25 cellular contexts compared by ENCODE assay signal in the genomic region with DNA sequence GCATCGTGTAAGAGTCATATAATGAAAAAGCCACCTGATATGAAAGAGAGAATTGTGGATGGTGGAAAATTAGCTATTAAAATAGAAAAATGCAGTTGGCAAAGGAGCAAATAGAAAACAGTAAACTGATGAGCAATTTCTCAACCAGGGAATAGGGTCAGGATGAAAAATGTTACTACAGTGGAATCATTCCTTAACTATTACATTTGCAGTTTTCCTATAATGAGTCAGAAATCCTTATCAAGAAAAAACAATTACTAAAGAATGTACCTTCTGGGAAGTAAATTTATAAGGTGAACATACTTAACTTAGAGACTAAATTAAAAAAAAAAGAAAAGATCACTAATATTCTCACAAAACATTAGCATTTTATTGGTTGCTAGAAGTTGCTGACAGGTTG.
DNase-seq lines count a peak whose midpoint lies in the region; ATAC-seq and TF ChIP-seq lines count a peak whose summit lies in the region.
"Had no signal": no experiment of that assay in that cellular context is flagged by ENCODE, and none has a peak within 500 bp of the region (broad histone marks: within the 10 kb centered on the region; RNA-seq: fewer than 3 reads in every experiment).

No MANE protein-coding gene starts in this region.

- H3K4me3 Mint-ChIP-seq in natural killer cell treated with Interleukin-12 subunit alpha and Interleukin-12 subunit beta and Interleukin-15 and Interleukin-18, amount 100 ng/mL, for 72 hours: no peak overlapping the region
- H3K4me3 Mint-ChIP-seq: activated naive CD4-positive, alpha-beta T cell treated with anti-CD3 and anti-CD28 coated beads, Interleukin-2, amount 50 U/mL, for 24 hours; activated T-helper 17 cell treated with anti-CD3 and anti-CD28 coated beads, Interleukin-2, amount 50 U/mL, for 72 hours; central memory CD8-positive, alpha-beta T cell; H9; nephron; T-helper 1 cell treated with Interleukin-12 subunit alpha and Interleukin-12 subunit beta and Interleukin-4 antibody, amounts not matched to agents 30 μg/mL and 1 μg/mL, for 36 hours had no signal

- no peaks in the 10 kb centered on the region for H3K9me3 ChIP-seq in GM23248 (ENCODE audit: low read depth)
- H3K9me3 ChIP-seq in RWPE2 (ENCODE audit: severe bottlenecking): no peaks in the 10 kb centered on the region
- H3K9me3 ChIP-seq: mucosa of descending colon, ovary, spleen had no signal

- H3K4me1 ChIP-seq in GM23248 (ENCODE audit: insufficient read depth): peaks cover 46% of the 10 kb centered on the region
- H3K4me1 ChIP-seq in RWPE2 (ENCODE audit: insufficient read depth, poor library complexity, severe bottlenecking): peaks cover 18% of the 10 kb centered on the region
- H3K4me1 ChIP-seq: spleen had no signal

- H3K36me3 Mint-ChIP-seq in natural killer cell treated with Interleukin-12 subunit alpha and Interleukin-12 subunit beta and Interleukin-15 and Interleukin-18, amount 100 ng/mL, for 72 hours: no peaks in the 10 kb centered on the region
- H3K36me3 Mint-ChIP-seq: activated naive CD4-positive, alpha-beta T cell treated with anti-CD3 and anti-CD28 coated beads, Interleukin-2, amount 50 U/mL, for 24 hours had no signal

- H4K20me1 ChIP-seq in GM23248 (ENCODE audit: insufficient read depth): no peaks in the 10 kb centered on the region

- no peaks in the 10 kb centered on the region for H3K27me3 ChIP-seq in GM23248 (replicated peaks; ENCODE audit: insufficient read depth)
- no peaks in the 10 kb centered on the region for H3K27me3 ChIP-seq in RWPE2 (ENCODE audit: insufficient read depth, poor library complexity, severe bottlenecking)
- H3K27me3 ChIP-seq: ovary, spleen had no signal

- H2AFZ ChIP-seq in GM23248: no peak overlapping the region

- in situ Hi-C loops in GM23248 (cut with MboI): no loop called here

- 43 to 70% methylated on average over 1 of the region's 1 CpG for WGBS in GM23248 (ENCODE audit: low coverage in 1 of 2, low lambda C conversion rate in 2 of 2, missing lambda C conversion rate in 2 of 2), 2 experiments

- peak overlapping the region; percentile 56 for H3K4me2 ChIP-seq in GM23248 (ENCODE audit: unreplicated experiment)

- H3K9me2 ChIP-seq in GM23248 (ENCODE audit: insufficient read depth): no peaks in the 10 kb centered on the region

- peak; percentile 36; the same call in 1 of the 3 replicates for ATAC-seq in RWPE2 (ENCODE audit: low read depth)
- ATAC-seq in natural killer cell treated with Interleukin-12 subunit alpha and Interleukin-12 subunit beta and Interleukin-15 and Interleukin-18, amount 100 ng/mL, for 72 hours: no peak
- ATAC-seq: activated T-helper 17 cell treated with anti-CD3 and anti-CD28 coated beads, Interleukin-2, amount 50 U/mL, for 72 hours; mucosa of descending colon; right cardiac atrium had no signal

- H3F3A ChIP-seq in GM23248 (ENCODE audit: insufficient read depth): peaks cover 35% of the 10 kb centered on the region

- TF ChIP-seq CTCF in RWPE2 (IDR thresholded peaks at IDR 0.05; ENCODE audit: poor library complexity, severe bottlenecking): no peak
- TF ChIP-seq CTCF in fibroblast of mammary gland (conservative IDR thresholded peaks at IDR 0.05; ENCODE audit: control insufficient read depth, insufficient read depth, low read depth, low read length): no peak

- intact Hi-C loops in posterior cingulate gyrus (cut with DNase I): no loop called here

- H3K36me3 ChIP-seq in GM23248 (ENCODE audit: low read depth) (no peaks in the 10 kb centered on the region), RWPE2 (ENCODE audit: low read depth) (no peaks in the 10 kb centered on the region)
- H3K36me3 ChIP-seq: ovary, spleen had no signal

- H3K4me3 ChIP-seq in GM23248: no peak overlapping the region
- H3K4me3 ChIP-seq in RWPE2 (ENCODE audit: severe bottlenecking): no peak overlapping the region
- no peak overlapping the region for H3K4me3 ChIP-seq in fibroblast of mammary gland (ENCODE audit: control insufficient read depth, low read depth, low read length)
- H3K4me3 ChIP-seq: lung, mucosa of descending colon, ovary, spleen had no signal

- peaks cover 3% of the 10 kb centered on the region for H3K9me3 Mint-ChIP-seq in natural killer cell treated with Interleukin-12 subunit alpha and Interleukin-12 subunit beta and Interleukin-15 and Interleukin-18, amount 100 ng/mL, for 72 hours
- H3K9me3 Mint-ChIP-seq: activated naive CD4-positive, alpha-beta T cell treated with anti-CD3 and anti-CD28 coated beads, Interleukin-2, amount 50 U/mL, for 24 hours; H9; nephron; T-helper 1 cell treated with Interleukin-12 subunit alpha and Interleukin-12 subunit beta and Interleukin-4 antibody, amounts not matched to agents 30 μg/mL and 1 μg/mL, for 36 hours had no signal

- H3K27me3 Mint-ChIP-seq in natural killer cell treated with Interleukin-12 subunit alpha and Interleukin-12 subunit beta and Interleukin-15 and Interleukin-18, amount 100 ng/mL, for 72 hours: no peaks in the 10 kb centered on the region
- H3K27me3 Mint-ChIP-seq: activated naive CD4-positive, alpha-beta T cell treated with anti-CD3 and anti-CD28 coated beads, Interleukin-2, amount 50 U/mL, for 24 hours; activated T-helper 17 cell treated with anti-CD3 and anti-CD28 coated beads, Interleukin-2, amount 50 U/mL, for 72 hours; central memory CD8-positive, alpha-beta T cell had no signal

- H3K79me2 ChIP-seq in GM23248 (ENCODE audit: insufficient read depth): no peaks in the 10 kb centered on the region

- H3K27ac ChIP-seq in GM23248 (no peak overlapping the region), RWPE2 (ENCODE audit: poor library complexity, severe bottlenecking) (peak overlapping the region; percentile 18)
- H3K27ac ChIP-seq: ovary, spleen had no signal

- DNase-seq in A172 (ENCODE audit: low spot score): peak; percentile 68
- peak; percentile 55 for DNase-seq in GM23248
- no peak for DNase-seq in RWPE2 (ENCODE audit: low spot score)
- peak; percentile 11 for DNase-seq in fibroblast of mammary gland (ENCODE audit: low read depth)
- DNase-seq in NCI-H748 (lab: John Stamatoyannopoulos, UW; ENCODE audit: unreplicated experiment): no peak
- DNase-seq in posterior cingulate gyrus: no peak
- DNase-seq in natural killer cell treated with Interleukin-12 subunit alpha and Interleukin-12 subunit beta and Interleukin-15 and Interleukin-18, amount 100 ng/mL, for 72 hours (ENCODE audit: low spot score): no peak
- no peak for DNase-seq in NCI-H146 (lab: John Stamatoyannopoulos, UW)
- DNase-seq: activated CD4-positive, alpha-beta T cell treated with anti-CD3 and anti-CD28 coated beads, Interleukin-2, amount 50 U/mL, for 4 hours; aorta; DMS79; H9; KBM-7; mucosa of descending colon; NCI-H2081 treated with DMSO at 0.1 percent for 48 hours; NCI-H345; ovary; right cardiac atrium; spleen had no signal

- no peak overlapping the region for H3K27ac Mint-ChIP-seq in natural killer cell treated with Interleukin-12 subunit alpha and Interleukin-12 subunit beta and Interleukin-15 and Interleukin-18, amount 100 ng/mL, for 72 hours
- H3K27ac Mint-ChIP-seq: activated naive CD4-positive, alpha-beta T cell treated with anti-CD3 and anti-CD28 coated beads, Interleukin-2, amount 50 U/mL, for 24 hours; activated T-helper 17 cell treated with anti-CD3 and anti-CD28 coated beads, Interleukin-2, amount 50 U/mL, for 72 hours; H9; nephron; T-helper 1 cell treated with Interleukin-12 subunit alpha and Interleukin-12 subunit beta and Interleukin-4 antibody, amounts not matched to agents 30 μg/mL and 1 μg/mL, for 36 hours had no signal

- no peaks in the 10 kb centered on the region for H3K4me1 Mint-ChIP-seq in natural killer cell treated with Interleukin-12 subunit alpha and Interleukin-12 subunit beta and Interleukin-15 and Interleukin-18, amount 100 ng/mL, for 72 hours (ENCODE audit: low read depth in 2 of 2)
- H3K4me1 Mint-ChIP-seq: activated naive CD4-positive, alpha-beta T cell treated with anti-CD3 and anti-CD28 coated beads, Interleukin-2, amount 50 U/mL, for 24 hours; activated T-helper 17 cell treated with anti-CD3 and anti-CD28 coated beads, Interleukin-2, amount 50 U/mL, for 72 hours; central memory CD8-positive, alpha-beta T cell; H9; nephron had no signal

- no peak overlapping the region for H3K9ac ChIP-seq in GM23248

Comparison
In these comparisons a context has a peak if more than half of its experiments do, and no peak if none do; other contexts are left out.
1. DNase-seq: peak in A172 (single experiment), GM23248 (single experiment) and fibroblast of mammary gland (single experiment); none in RWPE2 (single experiment), NCI-H748 (single experiment), posterior cingulate gyrus (0 of 10), natural killer cell treated with Interleukin-12 subunit alpha and Interleukin-12 subunit beta and Interleukin-15 and Interleukin-18, amount 100 ng/mL, for 72 hours (single experiment) and NCI-H146 (single experiment).